In genomic region chr1:161122967-161123366, GRCh38 we compare ENCODE assay signal across 17 cellular contexts. TPM values are rescaled to one million over a fixed set of nuclear protein-coding genes. Genes with fewer than 3 reads are reported as not detected.
DNase-seq lines count a peak whose midpoint lies in the region; ATAC-seq and TF ChIP-seq lines count a peak whose summit lies in the region.
"Had no signal": no experiment of that assay in that cellular context is flagged by ENCODE, and none has a peak within 500 bp of the region (broad histone marks: within the 10 kb centered on the region; RNA-seq: fewer than 3 reads in every experiment).

No MANE protein-coding gene starts in this region.

- peaks cover 41% of the 10 kb centered on the region for H3K4me1 Mint-ChIP-seq in activated CD4-positive, alpha-beta memory T cell treated with anti-CD3 and anti-CD28 coated beads for 36 hours (ENCODE audit: low read depth)
- peaks cover 45% of the 10 kb centered on the region for H3K4me1 Mint-ChIP-seq in activated CD4-positive, alpha-beta memory T cell treated with anti-CD3 and anti-CD28 coated beads, Interleukin-2, amount 10 ng/mL, durations not matched to agents 7 days and 5 days
- H3K4me1 Mint-ChIP-seq in CD14-positive monocyte (peaks cover 71% of the 10 kb centered on the region), nephron progenitor cell (peaks cover 46% of the 10 kb centered on the region)
- H3K4me1 Mint-ChIP-seq in activated naive CD8-positive, alpha-beta T cell treated with anti-CD3 and anti-CD28 coated beads for 36 hours: peaks cover 51% of the 10 kb centered on the region

- no peak for TF ChIP-seq CTCF in CD14-positive monocyte (IDR thresholded peaks at IDR 0.05)
- TF ChIP-seq CTCF in nephron progenitor cell (IDR thresholded peaks at IDR 0.05): no peak
- TF ChIP-seq CTCF in omental fat pad (IDR thresholded peaks at IDR 0.05): no peak

- intact Hi-C loops in activated CD4-positive, alpha-beta memory T cell treated with anti-CD3 and anti-CD28 coated beads for 36 hours (cut with micrococcal nuclease): no loop called here
- intact Hi-C loops in CD14-positive monocyte (cut with micrococcal nuclease): no loop called here

- peaks cover 61% of the 10 kb centered on the region for H3K36me3 Mint-ChIP-seq in activated CD4-positive, alpha-beta memory T cell treated with anti-CD3 and anti-CD28 coated beads for 36 hours
- H3K36me3 Mint-ChIP-seq in activated CD4-positive, alpha-beta memory T cell treated with anti-CD3 and anti-CD28 coated beads, Interleukin-2, amount 10 ng/mL, durations not matched to agents 7 days and 5 days (ENCODE audit: low read depth): peaks cover 80% of the 10 kb centered on the region
- H3K36me3 Mint-ChIP-seq in CD14-positive monocyte: peaks cover 58 to 68% of the 10 kb centered on the region in 2 donors
- peaks cover 51% of the 10 kb centered on the region for H3K36me3 Mint-ChIP-seq in activated naive CD8-positive, alpha-beta T cell treated with anti-CD3 and anti-CD28 coated beads for 36 hours
- peaks cover 62% of the 10 kb centered on the region for H3K36me3 Mint-ChIP-seq in nephron progenitor cell (ENCODE audit: low read depth)

- H3K4me3 Mint-ChIP-seq in activated CD4-positive, alpha-beta memory T cell treated with anti-CD3 and anti-CD28 coated beads for 36 hours: no peak overlapping the region
- no peak overlapping the region for H3K4me3 Mint-ChIP-seq in activated CD4-positive, alpha-beta memory T cell treated with anti-CD3 and anti-CD28 coated beads, Interleukin-2, amount 10 ng/mL, durations not matched to agents 7 days and 5 days
- H3K4me3 Mint-ChIP-seq in CD14-positive monocyte: no peak overlapping the region
- H3K4me3 Mint-ChIP-seq in activated naive CD8-positive, alpha-beta T cell treated with anti-CD3 and anti-CD28 coated beads for 36 hours: no peak overlapping the region
- H3K4me3 Mint-ChIP-seq in nephron progenitor cell: no peak overlapping the region

- CTCF ChIA-PET in activated CD4-positive, alpha-beta memory T cell treated with anti-CD3 and anti-CD28 coated beads for 36 hours (lab: Charles Lee): no interaction called here
- CTCF ChIA-PET in activated CD4-positive, alpha-beta memory T cell treated with anti-CD3 and anti-CD28 coated beads, Interleukin-2, amount 10 ng/mL, durations not matched to agents 7 days and 5 days (lab: Charles Lee): interaction anchor here (0.7 kb wide), 1 partner anchor 58 kb away, joined by 3 read pairs; no protein-coding TSS in a partner anchor

- no peak for DNase-seq in activated CD4-positive, alpha-beta memory T cell treated with anti-CD3 and anti-CD28 coated beads for 36 hours
- no peak for DNase-seq in activated CD4-positive, alpha-beta memory T cell treated with anti-CD3 and anti-CD28 coated beads, Interleukin-2, amount 10 ng/mL, durations not matched to agents 7 days and 5 days
- DNase-seq in CD14-positive monocyte (ENCODE audit: low spot score): no peak
- DNase-seq in activated naive CD8-positive, alpha-beta T cell treated with anti-CD3 and anti-CD28 coated beads for 36 hours: no peak
- no peak for DNase-seq in nephron progenitor cell
- no peak for DNase-seq in omental fat pad (ENCODE audit: low spot score)
- no peak for DNase-seq in NAMALWA (ENCODE audit: low spot score)
- DNase-seq: DND-41, GDM1, GM23248, HCEC 1CT, NCI-H1436, NCI-H510A treated with DMSO at 0.1 percent for 48 hours, NCI-H82, PC-9 had no signal

- POLR2A ChIA-PET in activated CD4-positive, alpha-beta memory T cell treated with anti-CD3 and anti-CD28 coated beads for 36 hours (lab: Charles Lee): no interaction called here
- POLR2A ChIA-PET in activated CD4-positive, alpha-beta memory T cell treated with anti-CD3 and anti-CD28 coated beads, Interleukin-2, amount 10 ng/mL, durations not matched to agents 7 days and 5 days (lab: Charles Lee): interaction anchor here (1.4 kb wide), 1 partner anchor 77 kb away, joined by 3 read pairs; the partner anchor contains the start of gene USF1

- no peaks in the 10 kb centered on the region for H3K9me3 Mint-ChIP-seq in activated CD4-positive, alpha-beta memory T cell treated with anti-CD3 and anti-CD28 coated beads for 36 hours
- no peaks in the 10 kb centered on the region for H3K9me3 Mint-ChIP-seq in activated CD4-positive, alpha-beta memory T cell treated with anti-CD3 and anti-CD28 coated beads, Interleukin-2, amount 10 ng/mL, durations not matched to agents 7 days and 5 days
- H3K9me3 Mint-ChIP-seq in CD14-positive monocyte: peaks cover 0 to 2% (median 0%) of the 10 kb centered on the region in 7 donors
- H3K9me3 Mint-ChIP-seq in activated naive CD8-positive, alpha-beta T cell treated with anti-CD3 and anti-CD28 coated beads for 36 hours: no peaks in the 10 kb centered on the region
- no peaks in the 10 kb centered on the region for H3K9me3 Mint-ChIP-seq in nephron progenitor cell

- ATAC-seq in omental fat pad (ENCODE audit: low FRiP score) (no peak), HG03108 (IDR thresholded peaks at IDR 0.05; ENCODE audit: unreplicated experiment) (no peak)
- ATAC-seq: GM12878 had no signal

- H3K27me3 Mint-ChIP-seq in activated CD4-positive, alpha-beta memory T cell treated with anti-CD3 and anti-CD28 coated beads for 36 hours: no peaks in the 10 kb centered on the region
- no peaks in the 10 kb centered on the region for H3K27me3 Mint-ChIP-seq in activated CD4-positive, alpha-beta memory T cell treated with anti-CD3 and anti-CD28 coated beads, Interleukin-2, amount 10 ng/mL, durations not matched to agents 7 days and 5 days
- peaks cover 0 to 1% (median 0%) of the 10 kb centered on the region in 3 donors for H3K27me3 Mint-ChIP-seq in CD14-positive monocyte (ENCODE audit: low read depth in 3 of 3)
- no peaks in the 10 kb centered on the region for H3K27me3 Mint-ChIP-seq in activated naive CD8-positive, alpha-beta T cell treated with anti-CD3 and anti-CD28 coated beads for 36 hours
- H3K27me3 Mint-ChIP-seq in nephron progenitor cell (ENCODE audit: low read depth, poor library complexity): no peaks in the 10 kb centered on the region

- peak overlapping the region; percentile 48 for H3K27ac Mint-ChIP-seq in activated CD4-positive, alpha-beta memory T cell treated with anti-CD3 and anti-CD28 coated beads for 36 hours
- H3K27ac Mint-ChIP-seq in activated CD4-positive, alpha-beta memory T cell treated with anti-CD3 and anti-CD28 coated beads, Interleukin-2, amount 10 ng/mL, durations not matched to agents 7 days and 5 days: no peak overlapping the region
- H3K27ac Mint-ChIP-seq in CD14-positive monocyte (peak overlapping the region; percentile 76 to 94 (median 89)), nephron progenitor cell (peak overlapping the region; percentile 92)
- peak overlapping the region; percentile 7 for H3K27ac Mint-ChIP-seq in activated naive CD8-positive, alpha-beta T cell treated with anti-CD3 and anti-CD28 coated beads for 36 hours

RNA-seq across cellular contexts. Expression of gene NIT1, which starts 5.1 kb away (rescaled TPM):
- total RNA-seq in activated CD4-positive, alpha-beta memory T cell treated with anti-CD3 and anti-CD28 coated beads for 36 hours: 10 to 100 TPM; 65.2 to 66.5 TPM
- 10 to 100 TPM; 50.8 to 51.5 TPM for total RNA-seq in activated CD4-positive, alpha-beta memory T cell treated with anti-CD3 and anti-CD28 coated beads, Interleukin-2, amount 10 ng/mL, durations not matched to agents 7 days and 5 days
- 10 to 100 TPM; 28.4 to 35.7 TPM for polyA plus RNA-seq in CD14-positive monocyte
- 10 to 100 TPM; 34.3 to 39.3 TPM for total RNA-seq in activated naive CD8-positive, alpha-beta T cell treated with anti-CD3 and anti-CD28 coated beads for 36 hours
- total RNA-seq in omental fat pad: 100 to 1,000 TPM in 1 of 4 donors, 10 to 100 TPM in 3; 28.1 to 122 (median 33.4) TPM

RNA-seq across cellular contexts. Expression of gene PFDN2, which starts 5.1 kb away (rescaled TPM):
- total RNA-seq in activated CD4-positive, alpha-beta memory T cell treated with anti-CD3 and anti-CD28 coated beads for 36 hours: 100 to 1,000 TPM; 152 to 155 TPM
- 10 to 100 TPM; 76.6 to 78.8 TPM for total RNA-seq in activated CD4-positive, alpha-beta memory T cell treated with anti-CD3 and anti-CD28 coated beads, Interleukin-2, amount 10 ng/mL, durations not matched to agents 7 days and 5 days
- polyA plus RNA-seq in CD14-positive monocyte: 10 to 100 TPM; 59.1 to 65.6 TPM
- total RNA-seq in activated naive CD8-positive, alpha-beta T cell treated with anti-CD3 and anti-CD28 coated beads for 36 hours: 100 to 1,000 TPM; 141 to 148 TPM
- total RNA-seq in omental fat pad: 10 to 100 TPM; 30.6 to 90.1 (median 50.0) TPM

RNA-seq across cellular contexts. Expression of gene DEDD, which starts 9.5 kb away (rescaled TPM):
- total RNA-seq in activated CD4-positive, alpha-beta memory T cell treated with anti-CD3 and anti-CD28 coated beads for 36 hours: 10 to 100 TPM; 35.0 to 40.2 TPM
- 10 to 100 TPM; 38.2 to 40.0 TPM for total RNA-seq in activated CD4-positive, alpha-beta memory T cell treated with anti-CD3 and anti-CD28 coated beads, Interleukin-2, amount 10 ng/mL, durations not matched to agents 7 days and 5 days
- 10 to 100 TPM; 40.9 to 42.2 TPM for polyA plus RNA-seq in CD14-positive monocyte
- 10 to 100 TPM; 37.4 to 38.7 TPM for total RNA-seq in activated naive CD8-positive, alpha-beta T cell treated with anti-CD3 and anti-CD28 coated beads for 36 hours
- 10 to 100 TPM; 32.0 to 54.8 (median 43.1) TPM for total RNA-seq in omental fat pad

RNA-seq across cellular contexts. Expression of gene KLHDC9, which starts 24.8 kb away (rescaled TPM):
- 1 to 10 TPM; 1.2 to 1.6 TPM for total RNA-seq in activated CD4-positive, alpha-beta memory T cell treated with anti-CD3 and anti-CD28 coated beads for 36 hours
- 1 to 10 TPM; 1.2 TPM for total RNA-seq in activated CD4-positive, alpha-beta memory T cell treated with anti-CD3 and anti-CD28 coated beads, Interleukin-2, amount 10 ng/mL, durations not matched to agents 7 days and 5 days
- not detected for polyA plus RNA-seq in CD14-positive monocyte
- total RNA-seq in activated naive CD8-positive, alpha-beta T cell treated with anti-CD3 and anti-CD28 coated beads for 36 hours: under 1 TPM; 0.33 to 0.46 TPM
- 1 to 10 TPM in 2 of 4 donors, under 1 TPM in 1, not detected in 1; 0.60 to 2.2 (median 1.5) TPM for total RNA-seq in omental fat pad

RNA-seq across cellular contexts. Expression of gene UFC1, which starts 30.8 kb away (rescaled TPM):
- total RNA-seq in activated CD4-positive, alpha-beta memory T cell treated with anti-CD3 and anti-CD28 coated beads for 36 hours: 10 to 100 TPM; 87.7 to 91.0 TPM
- 100 to 1,000 TPM; 103 to 113 TPM for total RNA-seq in activated CD4-positive, alpha-beta memory T cell treated with anti-CD3 and anti-CD28 coated beads, Interleukin-2, amount 10 ng/mL, durations not matched to agents 7 days and 5 days
- 100 to 1,000 TPM; 108 to 120 TPM for polyA plus RNA-seq in CD14-positive monocyte
- total RNA-seq in activated naive CD8-positive, alpha-beta T cell treated with anti-CD3 and anti-CD28 coated beads for 36 hours: 10 to 100 TPM; 89.9 to 92.8 TPM
- total RNA-seq in omental fat pad: 10 to 100 TPM; 73.6 to 96.7 (median 78.4) TPM
